ENCODE assay signal across 7 cellular contexts in the genomic region with DNA sequence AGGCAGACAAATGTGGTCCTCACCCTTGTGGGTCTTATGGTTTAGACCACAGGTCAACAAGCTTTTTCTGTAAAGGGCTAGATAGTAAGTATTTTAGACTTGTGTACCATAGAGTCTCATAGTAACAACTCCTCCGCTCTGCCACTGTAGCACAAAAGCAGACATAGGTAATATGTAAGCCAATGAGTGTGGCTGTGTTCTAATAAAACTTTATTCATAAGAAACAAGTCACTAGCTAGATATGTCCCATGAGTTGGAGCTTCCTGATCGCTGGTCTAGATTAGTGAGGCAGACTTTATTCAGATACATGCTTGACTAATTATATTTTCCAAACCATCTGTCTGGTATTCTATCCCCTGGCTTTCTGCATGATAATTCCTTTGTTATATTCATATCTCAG.
"Had no signal": no experiment of that assay in that cellular context is flagged by ENCODE, and none has a peak within 500 bp of the region (broad histone marks: within the 10 kb centered on the region; RNA-seq: fewer than 3 reads in every experiment).

No MANE protein-coding gene starts in this region.

- FAIRE-seq: G401.6, GM12891, GM12892, GM18507, GM19239 had no signal

- DNase-seq: GDM1, GF-D8 had no signal
